ENCODE assay signal across 7 cellular contexts in the genomic region with DNA sequence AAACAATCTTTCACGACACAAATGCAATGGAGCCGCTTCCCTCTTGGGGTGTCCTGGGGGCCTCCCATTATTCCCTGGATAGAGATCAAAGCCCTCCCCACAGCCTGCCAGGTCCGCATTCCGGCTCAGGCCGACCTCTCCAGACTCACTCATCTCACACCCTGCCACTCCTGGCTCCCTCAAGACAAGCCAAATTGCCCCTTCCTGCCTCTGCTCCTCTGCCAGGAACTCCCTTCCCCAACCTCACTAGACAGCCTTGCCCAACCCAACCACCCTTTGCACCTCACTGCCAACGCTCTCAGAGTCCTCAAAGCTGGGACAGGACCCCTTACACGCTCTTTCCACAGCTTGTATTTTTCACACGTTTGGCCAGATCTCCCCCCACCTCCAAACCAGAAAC. TPM values are rescaled to one million over a fixed set of nuclear protein-coding genes. Genes with fewer than 3 reads are reported as not detected.
DNase-seq lines count a peak whose midpoint lies in the region; ATAC-seq, FAIRE-seq and TF ChIP-seq lines count a peak whose summit lies in the region.

No MANE protein-coding gene starts in this region.

- TF ChIP-seq POLR2A in HepG2 (IDR thresholded peaks at IDR 0.05; ENCODE audit: insufficient read depth in 1 of 2, low read depth in 2 of 2, low read length in 2 of 2), result no peak
- no peak for TF ChIP-seq POLR2A in suprapubic skin (IDR thresholded peaks at IDR 0.05)

- H3K27me3 ChIP-seq in adipocyte (replicated peaks; ENCODE audit: control insufficient read depth, insufficient read depth, low read length) (no peaks in the 10 kb centered on the region), HepG2 (ENCODE audit: control insufficient read depth in 1 of 2, insufficient read depth in 2 of 2, low read length in 2 of 2) (no peaks in the 10 kb centered on the region), suprapubic skin (no peaks in the 10 kb centered on the region)

- BruUV-seq in HepG2 (replicated peaks; lab: Mats Ljungman, UMichigan), result TSS peak; percentile 65

- H3K4me3 ChIP-seq in adipocyte (ENCODE audit: low read length), result peak overlapping the region; percentile 96
- peak overlapping the region; percentile 77 to 99 (median 89); a peak in 5 of 6 replicates for H3K4me3 ChIP-seq in HepG2 (replicated peaks in 1 of 3; ENCODE audit: insufficient read depth in 1 of 3, low read depth in 2 of 3, low read length in 3 of 3)
- H3K4me3 ChIP-seq in suprapubic skin, result peak overlapping the region; percentile 98

- H4K20me1 ChIP-seq in HepG2 (ENCODE audit: insufficient read depth, low read length), result peaks cover 16% of the 10 kb centered on the region

- H3K4me1 Mint-ChIP-seq in IgD-negative memory B cell, result peaks cover 20 to 24% (median 22%) of the 10 kb centered on the region in 3 donors

- intact Hi-C loops in HepG2 (cut with micrococcal nuclease; ENCODE audit: unreplicated experiment), result no loop called here

- H3K9me3 ChIP-seq in adipocyte (ENCODE audit: control insufficient read depth, low read length) (no peaks in the 10 kb centered on the region), HepG2 (ENCODE audit: low read length) (no peaks in the 10 kb centered on the region), suprapubic skin (no peaks in the 10 kb centered on the region)

- peak overlapping the region; percentile 96 to 99 (median 98) for H3K4me3 Mint-ChIP-seq in IgD-negative memory B cell

- H3K79me2 ChIP-seq in HepG2 (ENCODE audit: insufficient read depth, low read length), result peaks cover 32% of the 10 kb centered on the region

- ATAC-seq in HepG2 (no peak), GM18861 (IDR thresholded peaks at IDR 0.05; ENCODE audit: unreplicated experiment) (no peak)

- DNase-seq in adipocyte (ENCODE audit: low read depth) (peak; percentile 10), HepG2 (ENCODE audit: low spot score) (no peak), suprapubic skin (ENCODE audit: low spot score in 2 of 2) (no peak), GM19238 (ENCODE audit: insufficient read length, low spot score) (no peak)
- DNase-seq in stimulated activated CD4-positive, alpha-beta T cell treated with anti-CD3 and anti-CD28 coated beads, Interleukin-4, amount 100 ng/mL, for 24 hours, result no peak

- CTCF ChIA-PET in HepG2 (lab: Yijun Ruan, JAX; ENCODE audit: low intra/inter-chr PET ratio, low total read pairs), result no interaction called here

- H3K27ac Mint-ChIP-seq in IgD-negative memory B cell, result peak overlapping the region; percentile 90 to 98 (median 97)

- TF ChIP-seq RAD21 in HepG2 (CRISPR knock-in tag; IDR thresholded peaks at IDR 0.05), result no peak

- H3K4me1 ChIP-seq in adipocyte (ENCODE audit: control insufficient read depth, insufficient read depth, low read length) (peaks cover 27% of the 10 kb centered on the region), HepG2 (ENCODE audit: insufficient read depth, low read length) (peaks cover 49% of the 10 kb centered on the region), suprapubic skin (peaks cover 50% of the 10 kb centered on the region)

- H3K9me3 Mint-ChIP-seq in IgD-negative memory B cell, result no peaks in the 10 kb centered on the region

- H3K9ac ChIP-seq in adipocyte (ENCODE audit: low read length) (peak overlapping the region; percentile 95), HepG2 (ENCODE audit: insufficient read depth, low read depth, low read length) (peak overlapping the region; percentile 90)

- H3K27me3 Mint-ChIP-seq in IgD-negative memory B cell, result no peaks in the 10 kb centered on the region

- H2AFZ ChIP-seq in HepG2 (ENCODE audit: low read length), result no peak overlapping the region

- POLR2A ChIA-PET in HepG2 (lab: Yijun Ruan, JAX), result interaction anchor here (0.6 kb wide), 1 partner anchor 13 kb away, joined by 3 read pairs; no protein-coding TSS in a partner anchor

- TF ChIP-seq CTCF in HepG2 (CRISPR knock-in tag; IDR thresholded peaks at IDR 0.05), result no peak
- TF ChIP-seq CTCF in suprapubic skin (IDR thresholded peaks at IDR 0.05), result no peak

- FAIRE-seq in HepG2 (lab: Jason Lieb, UNC), result no peak

- H3K36me3 ChIP-seq in adipocyte (ENCODE audit: control insufficient read depth, insufficient read depth, low read length, severe bottlenecking) (no peaks in the 10 kb centered on the region), HepG2 (replicated peaks in 1 of 2; ENCODE audit: control insufficient read depth in 1 of 2, insufficient read depth in 2 of 2, low read length in 2 of 2) (peaks cover 0 to 3% of the 10 kb centered on the region in 2 experiments; a peak in 1 of 5 replicates), suprapubic skin (peaks cover 10% of the 10 kb centered on the region)

- peak overlapping the region; percentile 91 for H3K4me2 ChIP-seq in HepG2 (ENCODE audit: low read depth, low read length)

- in situ Hi-C loops in HepG2 (cut with HindIII; ENCODE audit: extremely low pct_ligation_motif_present, low pct_unique_long_range_greater_than_20kb), result no loop called here

- H3K36me3 Mint-ChIP-seq in IgD-negative memory B cell, result no peaks in the 10 kb centered on the region

- TF ChIP-seq EP300 in HepG2 (IDR thresholded peaks at IDR 0.05; ENCODE audit: low read depth in 2 of 2, low read length in 2 of 2) (no peak), HepG2 (CRISPR knock-in tag; IDR thresholded peaks at IDR 0.05; ENCODE audit: borderline replicate concordance) (no peak), suprapubic skin (IDR thresholded peaks at IDR 0.05) (no peak)

- no peak overlapping the region for H3K27ac ChIP-seq in HepG2 (ENCODE audit: extremely low read length, insufficient read depth, low read length)
- H3K27ac ChIP-seq in suprapubic skin, result peak overlapping the region; percentile 46

- 31% methylated on average over 8 of the region's 8 CpGs for WGBS in HepG2 (ENCODE audit: low lambda C conversion rate)
- WGBS in suprapubic skin, result 13% methylated on average over 8 of the region's 8 CpGs

RNA-seq across cellular contexts. Expression of a gene that starts 1.5 kb away (rescaled TPM):
- 107 TPM for polyA plus RNA-seq in IgD-negative memory B cell
- 27.9 and 40.8 TPM in 2 replicates for total RNA-seq in HepG2 (2016; rRNA removed; fragmentation: Illumina TruSeq; extraction: Trizol)
- 52.2 and 64.4 TPM in 2 replicates for total RNA-seq in HepG2 (2016; cell fraction: cytosol; rRNA removed; fragmentation: Illumina TruSeq; extraction: Trizol; ENCODE audit: low read depth)
- total RNA-seq in HepG2 (2016; cell fraction: insoluble cytoplasmic fraction; rRNA removed; fragmentation: Illumina TruSeq; extraction: Trizol), result 24.0 and 37.3 TPM in 2 replicates
- 65.2 and 82.2 TPM in 2 replicates for total RNA-seq in HepG2 (2016; cell fraction: membrane; rRNA removed; fragmentation: Illumina TruSeq; extraction: Trizol)
- total RNA-seq in HepG2 (2016; cell fraction: nucleus; rRNA removed; fragmentation: Illumina TruSeq; extraction: Trizol), result 17.1 and 19.3 TPM in 2 replicates
- 27.7 and 44.6 TPM in 2 replicates for polyA plus RNA-seq in HepG2 (2011; rRNA removed)
- 25.9 and 53.1 TPM in 2 replicates for polyA plus RNA-seq in HepG2 (2011; cell fraction: cytosol; rRNA removed)
- 72.5 and 83.8 TPM in 2 replicates for polyA plus RNA-seq in HepG2 (2011; cell fraction: nucleus; rRNA removed)
- 11.9 and 16.2 TPM in 2 replicates for polyA plus RNA-seq in HepG2 (2012)
- 51.0 and 62.5 TPM in 2 replicates for polyA plus RNA-seq in HepG2 (2016; cell fraction: cytosol; fragmentation: Illumina TruSeq; extraction: Trizol; ENCODE audit: low read depth)
- 25.3 and 27.0 TPM in 2 replicates for polyA plus RNA-seq in HepG2 (2016; cell fraction: insoluble cytoplasmic fraction; fragmentation: Illumina TruSeq; extraction: Trizol; ENCODE audit: low read depth)
- polyA plus RNA-seq in HepG2 (2016; cell fraction: membrane; fragmentation: Illumina TruSeq; extraction: Trizol; ENCODE audit: low read depth), result 54.6 and 60.4 TPM in 2 replicates
- polyA plus RNA-seq in HepG2 (2016; cell fraction: nucleus; fragmentation: Illumina TruSeq; extraction: Trizol; ENCODE audit: insufficient read depth, low read depth), result 38.7 and 42.0 TPM in 2 replicates
- 15.0 and 50.9 TPM in 2 replicates for polyA minus RNA-seq in HepG2 (2011; rRNA and poly(A)+ RNA removed; ENCODE audit: low replicate concordance)
- polyA minus RNA-seq in HepG2 (2011; cell fraction: cytosol; rRNA and poly(A)+ RNA removed), result 17.2 and 18.0 TPM in 2 replicates
- polyA minus RNA-seq in HepG2 (2011; cell fraction: nucleus; rRNA and poly(A)+ RNA removed), result 5.7 and 5.8 TPM in 2 replicates
- total RNA-seq in suprapubic skin, result 100 to 1,000 TPM in 3 of 4 donors, 10 to 100 TPM in 1; 82.3 to 120 (median 110) TPM

RNA-seq across cellular contexts. Expression of a gene that starts 20.4 kb away (rescaled TPM):
- polyA plus RNA-seq in IgD-negative memory B cell (1.8 TPM), HepG2 (2011; rRNA removed) (3.5 and 4.7 TPM in 2 replicates)
- total RNA-seq in HepG2 (2016; rRNA removed; fragmentation: Illumina TruSeq; extraction: Trizol) (6.2 and 6.7 TPM in 2 replicates), suprapubic skin (10 to 100 TPM; 12.1 to 30.8 (median 20.9) TPM)
- 2.1 and 2.2 TPM in 2 replicates for total RNA-seq in HepG2 (2016; cell fraction: cytosol; rRNA removed; fragmentation: Illumina TruSeq; extraction: Trizol; ENCODE audit: low read depth)
- total RNA-seq in HepG2 (2016; cell fraction: insoluble cytoplasmic fraction; rRNA removed; fragmentation: Illumina TruSeq; extraction: Trizol), result 5.5 and 5.9 TPM in 2 replicates
- 8.3 and 8.9 TPM in 2 replicates for total RNA-seq in HepG2 (2016; cell fraction: membrane; rRNA removed; fragmentation: Illumina TruSeq; extraction: Trizol)
- 4.0 and 4.8 TPM in 2 replicates for total RNA-seq in HepG2 (2016; cell fraction: nucleus; rRNA removed; fragmentation: Illumina TruSeq; extraction: Trizol)
- polyA plus RNA-seq in HepG2 (2011; cell fraction: cytosol; rRNA removed), result 3.7 and 7.0 TPM in 2 replicates
- 16.7 and 31.9 TPM in 2 replicates for polyA plus RNA-seq in HepG2 (2011; cell fraction: nucleus; rRNA removed)
- polyA plus RNA-seq in HepG2 (2012), result 8.3 and 9.4 TPM in 2 replicates
- polyA plus RNA-seq in HepG2 (2016; cell fraction: cytosol; fragmentation: Illumina TruSeq; extraction: Trizol; ENCODE audit: low read depth), result 3.2 and 3.4 TPM in 2 replicates
- 12.0 and 14.3 TPM in 2 replicates for polyA plus RNA-seq in HepG2 (2016; cell fraction: insoluble cytoplasmic fraction; fragmentation: Illumina TruSeq; extraction: Trizol; ENCODE audit: low read depth)
- 8.9 and 9.3 TPM in 2 replicates for polyA plus RNA-seq in HepG2 (2016; cell fraction: membrane; fragmentation: Illumina TruSeq; extraction: Trizol; ENCODE audit: low read depth)
- polyA plus RNA-seq in HepG2 (2016; cell fraction: nucleus; fragmentation: Illumina TruSeq; extraction: Trizol; ENCODE audit: insufficient read depth, low read depth), result 11.4 and 12.0 TPM in 2 replicates
- 3.1 and 9.7 TPM in 2 replicates for polyA minus RNA-seq in HepG2 (2011; rRNA and poly(A)+ RNA removed; ENCODE audit: low replicate concordance)
- polyA minus RNA-seq in HepG2 (2011; cell fraction: cytosol; rRNA and poly(A)+ RNA removed), result 8.9 and 15.3 TPM in 2 replicates
- 2.1 and 2.2 TPM in 2 replicates for polyA minus RNA-seq in HepG2 (2011; cell fraction: nucleus; rRNA and poly(A)+ RNA removed)

RNA-seq across cellular contexts. Expression of a gene that starts 21.4 kb away (rescaled TPM):
- 7.4 TPM for polyA plus RNA-seq in IgD-negative memory B cell
- 2.0 and 3.5 TPM in 2 replicates for total RNA-seq in HepG2 (2016; rRNA removed; fragmentation: Illumina TruSeq; extraction: Trizol)
- total RNA-seq in HepG2 (2016; cell fraction: cytosol; rRNA removed; fragmentation: Illumina TruSeq; extraction: Trizol; ENCODE audit: low read depth), result 0.79 and 0.81 TPM in 2 replicates
- 1.7 and 3.1 TPM in 2 replicates for total RNA-seq in HepG2 (2016; cell fraction: insoluble cytoplasmic fraction; rRNA removed; fragmentation: Illumina TruSeq; extraction: Trizol)
- 1.7 and 2.1 TPM in 2 replicates for total RNA-seq in HepG2 (2016; cell fraction: membrane; rRNA removed; fragmentation: Illumina TruSeq; extraction: Trizol)
- 1.5 and 1.9 TPM in 2 replicates for total RNA-seq in HepG2 (2016; cell fraction: nucleus; rRNA removed; fragmentation: Illumina TruSeq; extraction: Trizol)
- polyA plus RNA-seq in HepG2 (2011; rRNA removed), result 0.95 and 1.4 TPM in 2 replicates
- polyA plus RNA-seq in HepG2 (2011; cell fraction: cytosol; rRNA removed), result 0.94 and 1.7 TPM in 2 replicates
- polyA plus RNA-seq in HepG2 (2011; cell fraction: nucleus; rRNA removed), result 6.4 and 7.8 TPM in 2 replicates
- 1.3 and 1.7 TPM in 2 replicates for polyA plus RNA-seq in HepG2 (2012)
- polyA plus RNA-seq in HepG2 (2016; cell fraction: cytosol; fragmentation: Illumina TruSeq; extraction: Trizol; ENCODE audit: low read depth), result 0.68 TPM in 2 replicates
- polyA plus RNA-seq in HepG2 (2016; cell fraction: insoluble cytoplasmic fraction; fragmentation: Illumina TruSeq; extraction: Trizol; ENCODE audit: low read depth), result 2.8 and 3.5 TPM in 2 replicates
- polyA plus RNA-seq in HepG2 (2016; cell fraction: membrane; fragmentation: Illumina TruSeq; extraction: Trizol; ENCODE audit: low read depth), result 1.1 and 1.4 TPM in 2 replicates
- polyA plus RNA-seq in HepG2 (2016; cell fraction: nucleus; fragmentation: Illumina TruSeq; extraction: Trizol; ENCODE audit: insufficient read depth, low read depth), result 5.0 and 6.1 TPM in 2 replicates
- polyA minus RNA-seq in HepG2 (2011; rRNA and poly(A)+ RNA removed; ENCODE audit: low replicate concordance), result 2.1 and 3.8 TPM in 2 replicates
- 1.3 and 1.6 TPM in 2 replicates for polyA minus RNA-seq in HepG2 (2011; cell fraction: cytosol; rRNA and poly(A)+ RNA removed)
- polyA minus RNA-seq in HepG2 (2011; cell fraction: nucleus; rRNA and poly(A)+ RNA removed), result 2.3 and 2.6 TPM in 2 replicates
- 10 to 100 TPM; 13.4 to 26.7 (median 22.3) TPM for total RNA-seq in suprapubic skin

RNA-seq across cellular contexts. Expression of a gene that starts 21.4 kb away (rescaled TPM):
- 43.1 TPM for polyA plus RNA-seq in IgD-negative memory B cell
- total RNA-seq in HepG2 (2016; rRNA removed; fragmentation: Illumina TruSeq; extraction: Trizol), result 10.8 and 13.7 TPM in 2 replicates
- total RNA-seq in HepG2 (2016; cell fraction: cytosol; rRNA removed; fragmentation: Illumina TruSeq; extraction: Trizol; ENCODE audit: low read depth), result 4.4 and 5.1 TPM in 2 replicates
- total RNA-seq in HepG2 (2016; cell fraction: insoluble cytoplasmic fraction; rRNA removed; fragmentation: Illumina TruSeq; extraction: Trizol), result 9.1 and 12.6 TPM in 2 replicates
- 10.1 and 10.7 TPM in 2 replicates for total RNA-seq in HepG2 (2016; cell fraction: membrane; rRNA removed; fragmentation: Illumina TruSeq; extraction: Trizol)
- total RNA-seq in HepG2 (2016; cell fraction: nucleus; rRNA removed; fragmentation: Illumina TruSeq; extraction: Trizol), result 24.2 and 31.8 TPM in 2 replicates
- polyA plus RNA-seq in HepG2 (2011; rRNA removed), result 10.7 and 12.8 TPM in 2 replicates
- polyA plus RNA-seq in HepG2 (2011; cell fraction: cytosol; rRNA removed), result 7.6 and 8.7 TPM in 2 replicates
- polyA plus RNA-seq in HepG2 (2011; cell fraction: nucleus; rRNA removed), result 43.5 and 55.3 TPM in 2 replicates
- 21.8 and 32.2 TPM in 2 replicates for polyA plus RNA-seq in HepG2 (2012)
- polyA plus RNA-seq in HepG2 (2016; cell fraction: cytosol; fragmentation: Illumina TruSeq; extraction: Trizol; ENCODE audit: low read depth), result 5.1 and 6.4 TPM in 2 replicates
- polyA plus RNA-seq in HepG2 (2016; cell fraction: insoluble cytoplasmic fraction; fragmentation: Illumina TruSeq; extraction: Trizol; ENCODE audit: low read depth), result 10.3 and 13.4 TPM in 2 replicates
- 11.5 and 11.6 TPM in 2 replicates for polyA plus RNA-seq in HepG2 (2016; cell fraction: membrane; fragmentation: Illumina TruSeq; extraction: Trizol; ENCODE audit: low read depth)
- 69.4 and 71.5 TPM in 2 replicates for polyA plus RNA-seq in HepG2 (2016; cell fraction: nucleus; fragmentation: Illumina TruSeq; extraction: Trizol; ENCODE audit: insufficient read depth, low read depth)
- 14.8 and 32.0 TPM in 2 replicates for polyA minus RNA-seq in HepG2 (2011; rRNA and poly(A)+ RNA removed; ENCODE audit: low replicate concordance)
- polyA minus RNA-seq in HepG2 (2011; cell fraction: cytosol; rRNA and poly(A)+ RNA removed), result 35.3 TPM in 2 replicates
- polyA minus RNA-seq in HepG2 (2011; cell fraction: nucleus; rRNA and poly(A)+ RNA removed), result 13.2 and 15.5 TPM in 2 replicates
- 100 to 1,000 TPM in 2 of 4 donors, 10 to 100 TPM in 2; 68.1 to 119 (median 103) TPM for total RNA-seq in suprapubic skin

RNA-seq across cellular contexts. Expression of a gene that starts 35.5 kb away (rescaled TPM):
- polyA plus RNA-seq in IgD-negative memory B cell (13.7 TPM), HepG2 (2011; rRNA removed) (11.2 and 13.0 TPM in 2 replicates)
- total RNA-seq in HepG2 (2016; rRNA removed; fragmentation: Illumina TruSeq; extraction: Trizol) (3.0 and 5.0 TPM in 2 replicates), suprapubic skin (10 to 100 TPM; 31.8 to 63.1 (median 38.3) TPM)
- 1.1 and 3.2 TPM in 2 replicates for total RNA-seq in HepG2 (2016; cell fraction: cytosol; rRNA removed; fragmentation: Illumina TruSeq; extraction: Trizol; ENCODE audit: low read depth)
- total RNA-seq in HepG2 (2016; cell fraction: insoluble cytoplasmic fraction; rRNA removed; fragmentation: Illumina TruSeq; extraction: Trizol), result 4.1 and 5.2 TPM in 2 replicates
- total RNA-seq in HepG2 (2016; cell fraction: membrane; rRNA removed; fragmentation: Illumina TruSeq; extraction: Trizol), result 3.9 and 4.2 TPM in 2 replicates
- 6.0 and 7.6 TPM in 2 replicates for total RNA-seq in HepG2 (2016; cell fraction: nucleus; rRNA removed; fragmentation: Illumina TruSeq; extraction: Trizol)
- 8.7 and 9.8 TPM in 2 replicates for polyA plus RNA-seq in HepG2 (2011; cell fraction: cytosol; rRNA removed)
- 91.1 and 123 TPM in 2 replicates for polyA plus RNA-seq in HepG2 (2011; cell fraction: nucleus; rRNA removed)
- 13.8 and 15.4 TPM in 2 replicates for polyA plus RNA-seq in HepG2 (2012)
- polyA plus RNA-seq in HepG2 (2016; cell fraction: cytosol; fragmentation: Illumina TruSeq; extraction: Trizol; ENCODE audit: low read depth), result 1.7 and 1.8 TPM in 2 replicates
- polyA plus RNA-seq in HepG2 (2016; cell fraction: insoluble cytoplasmic fraction; fragmentation: Illumina TruSeq; extraction: Trizol; ENCODE audit: low read depth), result 7.3 and 10.0 TPM in 2 replicates
- polyA plus RNA-seq in HepG2 (2016; cell fraction: membrane; fragmentation: Illumina TruSeq; extraction: Trizol; ENCODE audit: low read depth), result 5.1 and 5.3 TPM in 2 replicates
- polyA plus RNA-seq in HepG2 (2016; cell fraction: nucleus; fragmentation: Illumina TruSeq; extraction: Trizol; ENCODE audit: insufficient read depth, low read depth), result 39.5 and 44.1 TPM in 2 replicates
- polyA minus RNA-seq in HepG2 (2011; rRNA and poly(A)+ RNA removed; ENCODE audit: low replicate concordance), result 16.3 and 19.1 TPM in 2 replicates
- polyA minus RNA-seq in HepG2 (2011; cell fraction: cytosol; rRNA and poly(A)+ RNA removed), result 5.5 and 7.7 TPM in 2 replicates
- 9.3 and 10.8 TPM in 2 replicates for polyA minus RNA-seq in HepG2 (2011; cell fraction: nucleus; rRNA and poly(A)+ RNA removed)
